ENCODE assay signal across 8 cellular contexts in genomic region chr1:174968750-174969244, GRCh38. TPM values are rescaled to one million over a fixed set of nuclear protein-coding genes. Genes with fewer than 3 reads are reported as not detected.
DNase-seq lines count a peak whose midpoint lies in the region; ATAC-seq and TF ChIP-seq lines count a peak whose summit lies in the region.

No MANE protein-coding gene starts in this region.

- no peaks in the 10 kb centered on the region for H3K36me3 ChIP-seq in naive thymus-derived CD4-positive, alpha-beta T cell (ENCODE audit: control insufficient read depth in 2 of 3, insufficient read depth in 3 of 3, low read length in 3 of 3)
- no peaks in the 10 kb centered on the region for H3K36me3 ChIP-seq in BE2C

- POLR2A ChIA-PET in naive thymus-derived CD4-positive, alpha-beta T cell (lab: Charles Lee) = interaction anchor here (0.6 to 10.7 kb wide), 16 partner anchors 11 to 1239 kb away, joined by 3 to 227 read pairs (median 5); partner anchors contain the start of genes CACYBP and MRPS14

- no peaks in the 10 kb centered on the region for H3K27me3 ChIP-seq in naive thymus-derived CD4-positive, alpha-beta T cell (ENCODE audit: control insufficient read depth in 2 of 2, insufficient read depth in 2 of 2, low read length in 2 of 2)
- no peaks in the 10 kb centered on the region for H3K27me3 ChIP-seq in BE2C

- H3K4me3 ChIP-seq in GM12864 (ENCODE audit: low read depth, low read length) = no peak overlapping the region
- no peak overlapping the region for H3K4me3 ChIP-seq in Jurkat, Clone E6-1 (ENCODE audit: low read length)
- peak overlapping the region; percentile 18 for H3K4me3 ChIP-seq in naive thymus-derived CD4-positive, alpha-beta T cell (ENCODE audit: low read length)
- H3K4me3 ChIP-seq in BE2C (ENCODE audit: low read depth, low read length) = no peak overlapping the region

- DNase-seq in GM12864 (ENCODE audit: low read depth) (peak; percentile 60), amniotic epithelial cell (ENCODE audit: low read depth) (peak; percentile 92), BE2C (no peak), AG20443 (ENCODE audit: low spot score) (no peak), Right ventricle myocardium superior (no peak)
- DNase-seq in Jurkat, Clone E6-1 (ENCODE audit: low read depth, low spot score) = peak; percentile 84
- peak in 7 of 9 donors; percentile 74 to 90 (median 85) for DNase-seq in naive thymus-derived CD4-positive, alpha-beta T cell

- peak overlapping the region; percentile 87 to 97 (median 92) for H3K27ac Mint-ChIP-seq in naive thymus-derived CD4-positive, alpha-beta T cell

- peaks cover 43 to 87% (median 74%) of the 10 kb centered on the region in 7 donors for H3K4me1 Mint-ChIP-seq in naive thymus-derived CD4-positive, alpha-beta T cell

- H3K27me3 Mint-ChIP-seq in naive thymus-derived CD4-positive, alpha-beta T cell = no peaks in the 10 kb centered on the region

- CTCF ChIA-PET in naive thymus-derived CD4-positive, alpha-beta T cell (lab: Charles Lee) = interaction anchor here (0.6 to 1.8 kb wide), 7 partner anchors 10 to 169 kb away, joined by 3 to 12 read pairs (median 3); no protein-coding TSS in a partner anchor

- H3K9me3 ChIP-seq in naive thymus-derived CD4-positive, alpha-beta T cell (ENCODE audit: control insufficient read depth in 2 of 3, low read length in 3 of 3) = no peaks in the 10 kb centered on the region
- H3K9me3 ChIP-seq in BE2C = no peaks in the 10 kb centered on the region

- H3K4me1 ChIP-seq in naive thymus-derived CD4-positive, alpha-beta T cell (ENCODE audit: control insufficient read depth in 2 of 2, insufficient read depth in 2 of 2, low read length in 2 of 2) = peaks cover 69 to 76% of the 10 kb centered on the region in 2 donors
- peaks cover 5% of the 10 kb centered on the region for H3K4me1 ChIP-seq in BE2C

- ATAC-seq in GM21717 (IDR thresholded peaks at IDR 0.05; ENCODE audit: unreplicated experiment) (peak; percentile 72), Right ventricle myocardium superior (ENCODE audit: poor library complexity) (no peak)
- peak; percentile 75 for ATAC-seq in naive thymus-derived CD4-positive, alpha-beta T cell

- H3K4me3 Mint-ChIP-seq in naive thymus-derived CD4-positive, alpha-beta T cell = peak overlapping the region; percentile 56 to 86 (median 74)

- peaks cover 0 to 2% (median 0%) of the 10 kb centered on the region in 11 donors for H3K9me3 Mint-ChIP-seq in naive thymus-derived CD4-positive, alpha-beta T cell

- intact Hi-C loops in naive thymus-derived CD4-positive, alpha-beta T cell (cut with micrococcal nuclease) = loop anchor here (1.0 to 10.0 kb wide), 7 partner anchors 14 to 226 kb away; partner anchors contain the start of genes CACYBP (in 1 of the 2) and KIAA0040 (in 1 of the 2)
- intact Hi-C loops in Right ventricle myocardium superior (cut with DNase I) = no loop called here

- peak overlapping the region; percentile 71 for H3K27ac ChIP-seq in naive thymus-derived CD4-positive, alpha-beta T cell (ENCODE audit: low read depth, low read length)

- TF ChIP-seq CTCF in GM12864 (IDR thresholded peaks at IDR 0.05; ENCODE audit: low read depth, low read length, missing control alignments) = no peak
- TF ChIP-seq CTCF in BE2C (IDR thresholded peaks at IDR 0.05; ENCODE audit: low read depth, low read length) = no peak

- H3K36me3 Mint-ChIP-seq in naive thymus-derived CD4-positive, alpha-beta T cell = peaks cover 0 to 24% (median 8%) of the 10 kb centered on the region in 5 donors

RNA-seq across cellular contexts. Expression of gene CACYBP, which starts 30.9 kb away (rescaled TPM):
- 375 TPM for polyA plus RNA-seq in Jurkat, Clone E6-1 (2012; ENCODE audit: insufficient read depth, insufficient read length)
- 100 to 1,000 TPM in 2 of 5 experiments, 10 to 100 TPM in 3; 70.8 to 190 (median 96.2) TPM for total RNA-seq in naive thymus-derived CD4-positive, alpha-beta T cell
- polyA plus RNA-seq in naive thymus-derived CD4-positive, alpha-beta T cell = 100 to 1,000 TPM; 164 to 192 TPM
- 98.7 TPM for polyA plus RNA-seq in BE2C (2012; ENCODE audit: insufficient read depth, insufficient read length, low read depth)
- total RNA-seq in Right ventricle myocardium superior = 101 TPM

RNA-seq across cellular contexts. Expression of gene MRPS14, which starts 54.4 kb away (rescaled TPM):
- 45.8 TPM for polyA plus RNA-seq in Jurkat, Clone E6-1 (2012; ENCODE audit: insufficient read depth, insufficient read length)
- 10 to 100 TPM; 12.4 to 36.5 (median 31.5) TPM for total RNA-seq in naive thymus-derived CD4-positive, alpha-beta T cell
- polyA plus RNA-seq in naive thymus-derived CD4-positive, alpha-beta T cell = 10 to 100 TPM; 53.6 to 67.6 TPM
- polyA plus RNA-seq in BE2C (2012; ENCODE audit: insufficient read depth, insufficient read length, low read depth) = 65.0 TPM
- 27.8 TPM for total RNA-seq in Right ventricle myocardium superior

Comparison
In these comparisons a context has a peak if more than half of its experiments do, and no peak if none do; other contexts are left out.
1. DNase-seq: peak in GM12864 (single experiment), Jurkat, Clone E6-1 (single experiment), amniotic epithelial cell (single experiment) and naive thymus-derived CD4-positive, alpha-beta T cell (7 of 9); none in BE2C (single experiment), AG20443 (single experiment) and Right ventricle myocardium superior (single experiment).